In the genomic region with DNA sequence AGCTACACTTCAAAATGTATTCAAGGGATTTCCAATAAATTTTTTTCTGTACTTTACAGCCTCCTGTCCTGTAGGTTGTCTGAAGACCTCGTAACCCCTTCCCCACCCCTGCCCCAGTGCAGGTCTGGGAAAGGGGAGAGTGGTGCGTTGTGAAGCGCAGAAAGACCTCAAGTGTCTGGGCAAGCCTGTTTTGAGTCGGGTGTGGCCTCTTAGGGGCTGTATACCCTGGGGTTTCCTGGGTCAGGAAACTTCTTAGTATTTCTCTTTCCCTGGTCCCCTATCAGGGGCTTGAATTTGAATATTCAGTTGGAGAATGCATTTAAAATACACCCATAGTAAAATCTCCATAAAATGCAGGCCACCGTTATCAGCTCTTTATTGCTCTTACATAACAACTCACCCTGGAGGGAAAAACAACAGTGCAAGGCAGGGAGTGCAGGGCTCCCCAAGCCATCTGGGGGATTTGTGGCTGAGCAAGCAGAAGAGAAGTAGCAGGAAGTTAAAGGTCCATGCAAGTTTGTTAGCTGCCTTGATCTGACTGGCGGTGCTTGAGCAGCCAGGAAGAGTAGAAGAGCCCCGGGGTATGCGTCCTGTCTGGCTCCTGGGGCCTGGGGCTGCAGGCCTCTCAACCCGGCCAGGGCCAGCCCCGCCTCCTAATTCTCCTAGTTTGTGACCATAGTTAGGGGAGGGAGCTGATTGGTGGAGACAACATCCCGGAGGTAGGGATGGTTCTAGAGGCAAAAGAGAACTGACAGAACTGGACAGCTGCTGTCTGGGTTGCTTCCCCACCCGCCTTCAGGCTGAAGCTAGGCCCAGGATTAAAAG, we compare ENCODE assay signal across 8 cellular contexts. TPM values are rescaled to one million over a fixed set of nuclear protein-coding genes. Genes with fewer than 3 reads are reported as not detected.
A peak's percentile ranks its signal among the peaks of the same experiment; 100 is the strongest.
DNase-seq lines count a peak whose midpoint lies in the region; ATAC-seq and TF ChIP-seq lines count a peak whose summit lies in the region.

No MANE protein-coding gene starts in this region.

- H3K27ac ChIP-seq in SK-N-MC (peak overlapping the region; percentile 94), neural progenitor cell (peak overlapping the region; percentile 42)

- no peaks in the 10 kb centered on the region for H4K20me1 ChIP-seq in neural progenitor cell (ENCODE audit: low read depth)

- H2AFZ ChIP-seq in neural progenitor cell (replicated peaks): no peak overlapping the region

- H3K9ac ChIP-seq in SK-N-MC (ENCODE audit: insufficient read length) (peak overlapping the region; percentile 53), neural progenitor cell (no peak overlapping the region)

- peaks cover 4% of the 10 kb centered on the region for H3K27me3 Mint-ChIP-seq in neural progenitor cell (ENCODE audit: insufficient read depth, low read depth)

- peaks cover 8% of the 10 kb centered on the region for H3K4me1 ChIP-seq in neural progenitor cell

- H3K36me3 ChIP-seq in SK-N-MC (ENCODE audit: insufficient read depth, low read length): peaks cover 31% of the 10 kb centered on the region
- no peaks in the 10 kb centered on the region for H3K36me3 ChIP-seq in neural progenitor cell

- H3K27ac Mint-ChIP-seq in neural progenitor cell: peak overlapping the region; percentile 42

- no peaks in the 10 kb centered on the region for H3K27me3 ChIP-seq in neural progenitor cell

- peaks cover 16% of the 10 kb centered on the region for H3K36me3 Mint-ChIP-seq in neural progenitor cell

- TF ChIP-seq CTCF in neural progenitor cell (IDR thresholded peaks at IDR 0.05) (no peak), omental fat pad (IDR thresholded peaks at IDR 0.05) (no peak)

- H3K4me2 ChIP-seq in neural progenitor cell: no peak overlapping the region

- H3K9me3 Mint-ChIP-seq in neural progenitor cell: no peaks in the 10 kb centered on the region

- H3K4me3 Mint-ChIP-seq in neural progenitor cell: no peak overlapping the region

- no peaks in the 10 kb centered on the region for H3K9me3 ChIP-seq in SK-N-MC (ENCODE audit: low read depth, low read length)
- no peaks in the 10 kb centered on the region for H3K9me3 ChIP-seq in neural progenitor cell (ENCODE audit: low read depth)

- peaks cover 7% of the 10 kb centered on the region for H3K4me1 Mint-ChIP-seq in neural progenitor cell

- ATAC-seq in omental fat pad (ENCODE audit: low FRiP score) (no peak), HG02763 (IDR thresholded peaks at IDR 0.05; ENCODE audit: unreplicated experiment) (no peak), HG02678 (IDR thresholded peaks at IDR 0.05; ENCODE audit: unreplicated experiment) (no peak)

- H3K4me3 ChIP-seq in SK-N-MC: peak overlapping the region; percentile 52
- no peak overlapping the region for H3K4me3 ChIP-seq in neural progenitor cell

- H3F3A ChIP-seq in neural progenitor cell (ENCODE audit: low read depth): peaks cover 8% of the 10 kb centered on the region

- no peaks in the 10 kb centered on the region for H3K79me2 ChIP-seq in neural progenitor cell (ENCODE audit: low read depth)

- peak; percentile 37 for DNase-seq in GM03348 (ENCODE audit: low spot score)
- DNase-seq in SK-N-MC (ENCODE audit: low read depth, low spot score): peak; percentile 83
- DNase-seq in epidermal melanocyte (ENCODE audit: insufficient read length, low spot score): peak; percentile 50
- peak; percentile 77 for DNase-seq in neural progenitor cell (ENCODE audit: low spot score)
- DNase-seq in midbrain (lab: John Stamatoyannopoulos, UW): no peak
- DNase-seq in omental fat pad (ENCODE audit: low spot score): no peak

RNA-seq across cellular contexts. Expression of a gene that starts 25.7 kb away (rescaled TPM):
- total RNA-seq in neural progenitor cell (ENCODE audit: low replicate concordance): 8.1 and 11.8 TPM in 2 replicates
- total RNA-seq in omental fat pad: 10 to 100 TPM; 34.6 to 69.2 (median 42.6) TPM

RNA-seq across cellular contexts. Expression of a gene that starts 26.2 kb away (rescaled TPM):
- total RNA-seq in neural progenitor cell (ENCODE audit: low replicate concordance): 2.8 and 10.7 TPM in 2 replicates
- 10 to 100 TPM in 1 of 4 donors, 1 to 10 TPM in 3; 4.3 to 12.2 (median 7.9) TPM for total RNA-seq in omental fat pad

RNA-seq across cellular contexts. Expression of a gene that starts 44.3 kb away (rescaled TPM):
- total RNA-seq in neural progenitor cell (ENCODE audit: low replicate concordance) (0.06 TPM in 1 of 2 replicates, not detected in the other), omental fat pad (not detected)

RNA-seq across cellular contexts. Expression of a gene that starts 57.3 kb away (rescaled TPM):
- total RNA-seq in neural progenitor cell (ENCODE audit: low replicate concordance): 75.4 and 88.5 TPM in 2 replicates
- total RNA-seq in omental fat pad: 100 to 1,000 TPM in 1 of 4 donors, 10 to 100 TPM in 3; 73.7 to 137 (median 83.3) TPM

RNA-seq across cellular contexts. Expression of a gene that starts 57.6 kb away (rescaled TPM):
- total RNA-seq in neural progenitor cell (ENCODE audit: low replicate concordance) (4.6 and 5.3 TPM in 2 replicates), omental fat pad (1 to 10 TPM; 1.4 to 4.0 (median 2.7) TPM)

Comparison
In these comparisons a context has a peak if more than half of its experiments do, and no peak if none do; other contexts are left out.
1. DNase-seq: peak in GM03348 (single experiment), SK-N-MC (single experiment), epidermal melanocyte (single experiment) and neural progenitor cell (single experiment); none in midbrain (single experiment) and omental fat pad (single experiment).